8 cellular contexts compared by ENCODE assay signal in the genomic region with DNA sequence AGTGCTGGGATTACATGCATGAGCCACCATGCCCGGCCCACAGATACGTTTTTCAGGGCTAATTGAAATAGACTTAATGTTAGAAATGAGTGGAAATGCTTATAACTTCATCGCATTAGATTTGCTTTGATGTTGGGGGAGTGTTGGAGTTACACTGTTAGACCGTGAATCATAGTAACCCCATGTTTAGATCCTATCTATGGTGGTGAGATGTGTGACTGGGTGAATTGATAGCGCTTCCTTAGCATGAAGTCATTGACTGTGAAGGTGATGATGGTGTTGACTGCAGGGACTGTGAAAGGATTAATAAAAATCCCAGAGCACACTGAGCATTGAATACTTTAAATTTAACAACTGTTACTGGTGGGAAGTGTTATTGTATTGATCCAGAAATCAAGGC. TPM values are rescaled to one million over a fixed set of nuclear protein-coding genes. Genes with fewer than 3 reads are reported as not detected.
DNase-seq lines count a peak whose midpoint lies in the region; ATAC-seq, FAIRE-seq and TF ChIP-seq lines count a peak whose summit lies in the region.
"Had no signal": no experiment of that assay in that cellular context is flagged by ENCODE, and none has a peak within 500 bp of the region (broad histone marks: within the 10 kb centered on the region; RNA-seq: fewer than 3 reads in every experiment).

No MANE protein-coding gene starts in this region.

- CTCF ChIA-PET in A549 (lab: Yijun Ruan, JAX): interaction anchor here (1.0 to 1.3 kb wide), 2 partner anchors 10 to 48 kb away, joined by 3 read pairs; no protein-coding TSS in a partner anchor
- CTCF ChIA-PET in PC-3 (lab: Charles Lee): no interaction called here

- TF ChIP-seq POLR2A in A549 (IDR thresholded peaks at IDR 0.05; ENCODE audit: low read length) (no peak), GM12892 (IDR thresholded peaks at IDR 0.05; ENCODE audit: low read depth, low read length) (no peak)

- H2AFZ ChIP-seq in PC-3 (ENCODE audit: low read length): no peak overlapping the region
- H2AFZ ChIP-seq in hepatocyte: no peak overlapping the region

- H3K9ac ChIP-seq in PC-3 (ENCODE audit: low read length): peak overlapping the region; percentile 90; the same call in 1 of the 2 replicates

- DNase-seq in A549 (ENCODE audit: low read depth in 1 of 2, low spot score in 1 of 2): no peak
- DNase-seq in PC-3: no peak
- DNase-seq in hepatocyte (ENCODE audit: low spot score): no peak
- no peak for DNase-seq in mucosa of gallbladder (ENCODE audit: low spot score)
- DNase-seq in GM12892 (ENCODE audit: insufficient read length): no peak
- DNase-seq: DMS79, NCI-H1092 had no signal

- H3K4me1 ChIP-seq in A549 (no peaks in the 10 kb centered on the region), PC-3 (ENCODE audit: insufficient read depth, low read length) (peaks cover 10% of the 10 kb centered on the region), hepatocyte (ENCODE audit: insufficient read depth) (peaks cover 12% of the 10 kb centered on the region)

- H3K27ac ChIP-seq in A549 (no peak overlapping the region), PC-3 (ENCODE audit: low read length) (no peak overlapping the region), hepatocyte (no peak overlapping the region)

- H3K79me2 ChIP-seq in PC-3 (ENCODE audit: low read length): peaks cover 40% of the 10 kb centered on the region
- peaks cover 40% of the 10 kb centered on the region for H3K79me2 ChIP-seq in hepatocyte

- H3K36me3 ChIP-seq in PC-3 (ENCODE audit: low read depth, low read length) (peaks cover 39% of the 10 kb centered on the region), hepatocyte (replicated peaks; ENCODE audit: insufficient read depth, low read depth) (peaks cover 4% of the 10 kb centered on the region)

- TF ChIP-seq CTCF in A549 (IDR thresholded peaks at IDR 0.05): no peak
- no peak for TF ChIP-seq CTCF in PC-3 (conservative IDR thresholded peaks at IDR 0.05; ENCODE audit: low read depth, low read length)
- TF ChIP-seq CTCF in hepatocyte (IDR thresholded peaks at IDR 0.05; ENCODE audit: poor library complexity): no peak

- FAIRE-seq in A549 (lab: Jason Lieb, UNC) (no peak), GM12892 (lab: Jason Lieb, UNC) (no peak)

- H3K9me3 ChIP-seq in A549 (peaks cover 80% of the 10 kb centered on the region), PC-3 (ENCODE audit: low read length) (no peaks in the 10 kb centered on the region), hepatocyte (ENCODE audit: low read depth) (no peaks in the 10 kb centered on the region)

- intact Hi-C loops in PC-3 (cut with micrococcal nuclease): no loop called here

- H3K4me3 ChIP-seq in A549 (peak overlapping the region; percentile 83; the same call in 1 of the 3 replicates), PC-3 (ENCODE audit: low read length) (peak overlapping the region; percentile 97), hepatocyte (no peak overlapping the region)

- ATAC-seq in A549 (no peak), PC-3 (no peak), GM19463 (IDR thresholded peaks at IDR 0.05; ENCODE audit: unreplicated experiment) (no peak)

- BruUV-seq in PC-3 (replicated peaks; lab: Mats Ljungman, UMichigan): no TSS peak

- no peak for TF ChIP-seq RAD21 in A549 (conservative IDR thresholded peaks at IDR 0.05 in 1 of 2, IDR thresholded peaks at IDR 0.05 in 1 of 2)

- POLR2A ChIA-PET in A549 (lab: Yijun Ruan, JAX): interaction anchor here (0.8 kb wide), 1 partner anchor 47 kb away, joined by 3 read pairs; the partner anchor contains the start of gene ZNF805
- POLR2A ChIA-PET in PC-3 (lab: Charles Lee; ENCODE audit: unreplicated experiment): no interaction called here

- H3F3A ChIP-seq in PC-3 (ENCODE audit: low read length, unreplicated experiment): no peaks in the 10 kb centered on the region

- H3K9me2 ChIP-seq in PC-3 (replicated peaks; ENCODE audit: low read length): no peaks in the 10 kb centered on the region
- H3K9me2 ChIP-seq in hepatocyte (replicated peaks; ENCODE audit: insufficient read depth): peaks cover 2% of the 10 kb centered on the region

- peaks cover 21% of the 10 kb centered on the region; the same call in 1 of the 2 replicates for H4K20me1 ChIP-seq in PC-3 (ENCODE audit: low read length)
- peaks cover 15% of the 10 kb centered on the region for H4K20me1 ChIP-seq in hepatocyte (ENCODE audit: insufficient read depth, poor library complexity, severe bottlenecking)

- TF ChIP-seq EP300 in A549 (IDR thresholded peaks at IDR 0.05): no peak

- H3K27me3 ChIP-seq in PC-3 (ENCODE audit: low read length) (no peaks in the 10 kb centered on the region), hepatocyte (no peaks in the 10 kb centered on the region)

- H3K4me2 ChIP-seq in A549: no peak overlapping the region
- peak overlapping the region; percentile 98 for H3K4me2 ChIP-seq in PC-3 (ENCODE audit: low read length)
- H3K4me2 ChIP-seq in hepatocyte: peak overlapping the region; percentile 98

- WGBS in A549 (ENCODE audit: missing lambda C conversion rate): 92% methylated on average over 5 of the region's 5 CpGs
- 96% methylated on average over 5 of the region's 5 CpGs for WGBS in hepatocyte (ENCODE audit: low lambda C conversion rate, missing lambda C conversion rate)

TF ChIP-seq in A549, 52 proteins besides CTCF, POLR2A, EP300 and RAD21 (continues in another document):
- no peak for TF ChIP-seq HOXB5 (CRISPR knock-in tag; IDR thresholded peaks at IDR 0.05)
- TF ChIP-seq MYC (IDR thresholded peaks at IDR 0.05; ENCODE audit: borderline replicate concordance, low read length): no peak
- no peak for TF ChIP-seq TP53 (CRISPR knock-in tag; IDR thresholded peaks at IDR 0.05)
- TF ChIP-seq, protein P1, sequence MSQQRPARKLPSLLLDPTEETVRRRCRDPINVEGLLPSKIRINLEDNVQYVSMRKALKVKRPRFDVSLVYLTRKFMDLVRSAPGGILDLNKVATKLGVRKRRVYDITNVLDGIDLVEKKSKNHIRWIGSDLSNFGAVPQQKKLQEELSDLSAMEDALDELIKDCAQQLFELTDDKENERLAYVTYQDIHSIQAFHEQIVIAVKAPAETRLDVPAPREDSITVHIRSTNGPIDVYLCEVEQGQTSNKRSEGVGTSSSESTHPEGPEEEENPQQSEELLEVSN (IDR thresholded peaks at IDR 0.05; ENCODE audit: borderline replicate concordance, low read depth): no peak
- TF ChIP-seq CBX2 (IDR thresholded peaks at IDR 0.05; ENCODE audit: borderline replicate concordance, low read depth): no peak
- no peak for TF ChIP-seq FOSB (CRISPR knock-in tag; IDR thresholded peaks at IDR 0.05)
- TF ChIP-seq MAZ (IDR thresholded peaks at IDR 0.05; ENCODE audit: borderline replicate concordance, low read depth, low read length): no peak
- no peak for TF ChIP-seq KDM1A (IDR thresholded peaks at IDR 0.05; ENCODE audit: low read depth)
- TF ChIP-seq NPAS2 (CRISPR knock-in tag; IDR thresholded peaks at IDR 0.05; ENCODE audit: borderline replicate concordance): no peak

RNA-seq across cellular contexts. Expression of gene ZNF264, which starts 1.7 kb away (rescaled TPM):
- polyA plus RNA-seq in A549 (2011; rRNA removed) (9.1 and 10.0 TPM in 2 replicates), A549 (2017; fragmentation: RNase III; extraction: RNeasy Plus Mini Kit Qiagen cat#74134 plus additional on column Dnase treatment) (3.4 to 3.9 TPM (median 3.6 TPM) in 3 replicates), hepatocyte (2.8 and 4.4 TPM in 2 replicates)
- 7.8 and 8.1 TPM in 2 replicates for polyA plus RNA-seq in A549 (2012; cell fraction: cytosol; rRNA removed)
- 9.8 and 9.9 TPM in 2 replicates for polyA plus RNA-seq in A549 (2012; cell fraction: nucleus; rRNA removed)
- polyA minus RNA-seq in A549 (2011; rRNA and poly(A)+ RNA removed): 49.4 and 49.8 TPM in 2 replicates
- total RNA-seq in PC-3 (2014; rRNA removed) (44.1 and 53.9 TPM in 2 replicates), hepatocyte (23.0 and 26.2 TPM in 2 replicates), mucosa of gallbladder (50.4 TPM)
- polyA plus RNA-seq in GM12892 (2012; ENCODE audit: missing spikeins): 7.4 TPM

RNA-seq across cellular contexts. Expression of gene DUXA, which starts 25.7 kb away (rescaled TPM):
- polyA plus RNA-seq in A549 (2011; rRNA removed) (0.09 TPM in 1 of 2 replicates, not detected in the other), A549 (2017; fragmentation: RNase III; extraction: RNeasy Plus Mini Kit Qiagen cat#74134 plus additional on column Dnase treatment) (not detected in 3 replicates), hepatocyte (not detected in 2 replicates)
- polyA plus RNA-seq in A549 (2012; cell fraction: cytosol; rRNA removed): not detected in 2 replicates
- not detected in 2 replicates for polyA plus RNA-seq in A549 (2012; cell fraction: nucleus; rRNA removed)
- not detected in 2 replicates for polyA minus RNA-seq in A549 (2011; rRNA and poly(A)+ RNA removed)
- total RNA-seq in PC-3 (2014; rRNA removed) (not detected in 2 replicates), hepatocyte (not detected in 2 replicates), mucosa of gallbladder (not detected)
- not detected for polyA plus RNA-seq in GM12892 (2012; ENCODE audit: missing spikeins)

RNA-seq across cellular contexts. Expression of gene AURKC, which starts 37.8 kb away (rescaled TPM):
- polyA plus RNA-seq in A549 (2011; rRNA removed): 0.83 and 0.96 TPM in 2 replicates
- 0.45 and 0.51 TPM in 2 replicates for polyA plus RNA-seq in A549 (2012; cell fraction: cytosol; rRNA removed)
- 0.91 and 1.2 TPM in 2 replicates for polyA plus RNA-seq in A549 (2012; cell fraction: nucleus; rRNA removed)
- 0.27 to 0.43 TPM (median 0.34 TPM) in 3 replicates for polyA plus RNA-seq in A549 (2017; fragmentation: RNase III; extraction: RNeasy Plus Mini Kit Qiagen cat#74134 plus additional on column Dnase treatment)
- polyA minus RNA-seq in A549 (2011; rRNA and poly(A)+ RNA removed): 0.63 TPM in 1 of 2 replicates, not detected in the other
- total RNA-seq in PC-3 (2014; rRNA removed): 2.0 and 3.2 TPM in 2 replicates
- 0.27 and 1.0 TPM in 2 replicates for total RNA-seq in hepatocyte
- 0.25 and 0.88 TPM in 2 replicates for polyA plus RNA-seq in hepatocyte
- total RNA-seq in mucosa of gallbladder: 3.7 TPM
- 1.8 TPM for polyA plus RNA-seq in GM12892 (2012; ENCODE audit: missing spikeins)

RNA-seq across cellular contexts. Expression of gene ZNF805, which starts 47.4 kb away (rescaled TPM):
- polyA plus RNA-seq in A549 (2011; rRNA removed) (5.6 and 6.6 TPM in 2 replicates), A549 (2017; fragmentation: RNase III; extraction: RNeasy Plus Mini Kit Qiagen cat#74134 plus additional on column Dnase treatment) (1.1 to 1.5 TPM (median 1.5 TPM) in 3 replicates), hepatocyte (1.5 and 1.9 TPM in 2 replicates)
- 0.96 and 1.3 TPM in 2 replicates for polyA plus RNA-seq in A549 (2012; cell fraction: cytosol; rRNA removed)
- polyA plus RNA-seq in A549 (2012; cell fraction: nucleus; rRNA removed): 0.68 and 0.78 TPM in 2 replicates
- 41.2 and 50.8 TPM in 2 replicates for polyA minus RNA-seq in A549 (2011; rRNA and poly(A)+ RNA removed)
- total RNA-seq in PC-3 (2014; rRNA removed) (12.9 and 13.1 TPM in 2 replicates), hepatocyte (12.3 and 13.9 TPM in 2 replicates), mucosa of gallbladder (14.8 TPM)
- 3.2 TPM for polyA plus RNA-seq in GM12892 (2012; ENCODE audit: missing spikeins)

RNA-seq across cellular contexts. Expression of gene ZIM3, which starts 48.0 kb away (rescaled TPM):
- polyA plus RNA-seq in A549 (2011; rRNA removed): not detected in 2 replicates
- polyA plus RNA-seq in A549 (2012; cell fraction: cytosol; rRNA removed): not detected in 2 replicates
- polyA plus RNA-seq in A549 (2012; cell fraction: nucleus; rRNA removed): not detected in 2 replicates
- polyA plus RNA-seq in A549 (2017; fragmentation: RNase III; extraction: RNeasy Plus Mini Kit Qiagen cat#74134 plus additional on column Dnase treatment): not detected in 3 replicates
- not detected in 2 replicates for polyA minus RNA-seq in A549 (2011; rRNA and poly(A)+ RNA removed)
- total RNA-seq in PC-3 (2014; rRNA removed): not detected in 2 replicates
- total RNA-seq in hepatocyte: not detected in 2 replicates
- not detected in 2 replicates for polyA plus RNA-seq in hepatocyte
- total RNA-seq in mucosa of gallbladder: not detected
- polyA plus RNA-seq in GM12892 (2012; ENCODE audit: missing spikeins): not detected
